Comparison of ENCODE assay signal across 8 cellular contexts in the genomic region with DNA sequence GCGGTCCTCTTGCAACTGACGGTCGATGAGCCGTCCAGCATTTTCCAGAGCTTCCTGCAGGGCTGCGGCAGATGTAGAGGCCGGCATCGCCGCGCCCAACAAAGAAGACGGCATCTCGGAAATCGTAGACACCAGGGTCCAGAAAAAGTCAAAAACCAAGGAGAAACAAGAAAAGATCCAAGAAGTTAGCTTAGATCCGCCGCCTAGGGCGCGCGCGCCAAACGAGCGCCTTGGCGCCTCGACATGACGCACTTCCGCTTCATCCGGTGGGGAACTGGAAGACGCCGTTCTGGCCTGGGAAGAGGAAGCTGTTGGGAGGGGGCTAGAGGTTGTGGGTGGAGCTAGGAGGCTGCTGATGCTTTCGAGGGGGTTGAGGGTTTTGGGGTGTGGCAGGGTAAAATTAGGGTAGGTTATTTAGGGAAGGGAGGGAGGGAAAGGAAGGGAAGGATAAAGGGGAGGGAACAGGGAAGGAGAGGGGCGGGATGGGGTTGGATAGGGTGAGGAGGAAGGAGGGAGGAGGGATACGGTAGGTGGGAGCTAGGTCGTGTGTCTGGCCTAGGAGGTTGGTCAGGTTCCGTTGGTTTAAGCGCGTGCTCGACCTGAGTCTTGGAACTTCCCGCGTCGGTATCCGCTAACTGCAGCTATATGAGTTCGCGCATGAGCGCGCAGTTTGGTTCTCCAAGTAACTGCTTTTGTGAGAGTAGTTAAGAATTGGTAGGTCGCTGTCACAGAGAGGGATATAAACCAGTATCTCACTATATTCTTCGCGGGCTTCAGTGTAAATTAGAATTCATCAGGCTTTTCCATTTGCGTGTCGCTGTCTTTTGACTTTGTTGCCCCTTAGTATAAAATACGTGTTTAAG. TPM values are rescaled to one million over a fixed set of nuclear protein-coding genes. Genes with fewer than 3 reads are reported as not detected.
DNase-seq lines count a peak whose midpoint lies in the region; ATAC-seq, FAIRE-seq and TF ChIP-seq lines count a peak whose summit lies in the region.

A gene (minus strand): TSS at position 243 of the 863 bp plus-strand sequence. CDS start 129 bp downstream, at position 114.

- POLR2A ChIA-PET in AG04450 (lab: Yijun Ruan, JAX) = interaction anchor here (0.6 to 1.6 kb wide), 5 partner anchors 9 to 796 kb away, joined by 3 to 17 read pairs (median 4); a partner anchor contains a TSS

- TF ChIP-seq CTCF in AG04450 (IDR thresholded peaks at IDR 0.05; ENCODE audit: low read depth, low read length) (no peak), WI38 (IDR thresholded peaks at IDR 0.05; ENCODE audit: low read depth, low read length) (no peak), bronchial epithelial cell (IDR thresholded peaks at IDR 0.05; ENCODE audit: insufficient read depth, low read length, severe bottlenecking) (no peak)

- FAIRE-seq in bronchial epithelial cell (lab: Jason Lieb, UNC) = peak; percentile 23

- peak; percentile 92 for ATAC-seq in GM18907 (IDR thresholded peaks at IDR 0.05; ENCODE audit: unreplicated experiment)
- ATAC-seq in HG03159 (IDR thresholded peaks at IDR 0.05; ENCODE audit: unreplicated experiment) = peak; percentile 89

- H3K27me3 ChIP-seq in AG04450 (ENCODE audit: control insufficient read depth, insufficient read depth, low read length) (no peaks in the 10 kb centered on the region), bronchial epithelial cell (ENCODE audit: control insufficient read depth, insufficient read depth, low read length) (no peaks in the 10 kb centered on the region)

- peak; percentile 84 for DNase-seq in AG04450 (ENCODE audit: low read depth, low spot score)
- peak; percentile 99 for DNase-seq in NCI-H2227 treated with DMSO at 0.1 percent for 48 hours (lab: John Stamatoyannopoulos, UW)
- DNase-seq in bronchial epithelial cell (ENCODE audit: low read depth) = peak; percentile 98
- DNase-seq in iPS-NIHi7 (ENCODE audit: extremely low spot score) = peak; percentile 97
- peak; percentile 89 for DNase-seq in smooth muscle cell of the brain vasculature (ENCODE audit: low read depth, low spot score)

- CTCF ChIA-PET in AG04450 (lab: Charles Lee) = interaction anchor here (1.1 to 1.8 kb wide), 3 partner anchors 9 to 822 kb away, joined by 3 to 16 read pairs (median 4); a partner anchor contains a TSS

- H3K4me3 ChIP-seq in AG04450 (ENCODE audit: low read depth, low read length) = peak within 1 kb of the TSS; percentile 99
- H3K4me3 ChIP-seq in WI38 (ENCODE audit: low read depth, low read length) = peak within 1 kb of the TSS; percentile 80
- peak within 1 kb of the TSS; percentile 91 for H3K4me3 ChIP-seq in bronchial epithelial cell (ENCODE audit: low read depth, low read length)

- peaks cover 1% of the 10 kb centered on the region for H3K36me3 ChIP-seq in bronchial epithelial cell (ENCODE audit: control insufficient read depth, insufficient read depth, low read length)

- H3K27ac ChIP-seq in AG04450 (ENCODE audit: low read depth, low read length) = peak within 1 kb of the TSS; percentile 39

- H3K9me3 ChIP-seq in AG04450 (ENCODE audit: control insufficient read depth, insufficient read depth, low read length) = no peaks in the 10 kb centered on the region

RNA-seq across cellular contexts. Expression of the gene that starts here (rescaled TPM):
- 15.1 and 18.5 TPM in 2 replicates for polyA plus RNA-seq in AG04450 (2011; rRNA removed)
- 40.6 and 51.5 TPM in 2 replicates for polyA minus RNA-seq in AG04450 (2011; rRNA and poly(A)+ RNA removed)
- 24.0 and 27.9 TPM in 2 replicates for total RNA-seq in bronchial epithelial cell

Comparison
In these comparisons a context has a peak if more than half of its experiments do, and no peak if none do; other contexts are left out.
1. Peak in every context shown above with its lines: DNase-seq, ATAC-seq, H3K4me3 ChIP-seq and H3K27ac ChIP-seq.